In the genomic region with DNA sequence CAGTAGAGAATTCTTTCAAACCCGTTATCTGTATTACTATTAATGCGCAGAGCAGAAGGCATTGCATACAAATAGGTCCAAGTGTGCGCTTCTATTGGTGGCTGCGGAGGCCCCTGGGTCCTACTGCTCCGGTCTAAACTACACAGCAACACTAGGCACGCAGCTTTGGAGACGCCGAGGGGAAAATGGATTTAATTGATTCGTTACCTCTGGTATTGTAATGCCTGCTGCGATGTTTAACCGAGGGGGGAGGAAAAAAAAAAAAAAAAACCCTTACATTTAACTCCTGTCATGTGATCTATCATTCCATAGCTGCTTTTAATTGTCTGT, we compare ENCODE assay signal across 10 cellular contexts. TPM values are rescaled to one million over a fixed set of nuclear protein-coding genes. Genes with fewer than 3 reads are reported as not detected.
DNase-seq lines count a peak whose midpoint lies in the region; ATAC-seq and TF ChIP-seq lines count a peak whose summit lies in the region.
"Had no signal": no experiment of that assay in that cellular context is flagged by ENCODE, and none has a peak within 500 bp of the region (broad histone marks: within the 10 kb centered on the region; RNA-seq: fewer than 3 reads in every experiment).

A gene (minus strand): TSS at position 46 of the 330 bp plus-strand sequence.

- CTCF ChIA-PET in AG04450 (lab: Charles Lee) (no interaction called here), PC-9 (lab: Charles Lee) (no interaction called here)

- H3K4me2 ChIP-seq in PC-9, result no peak within 1 kb of the TSS

- no peak within 1 kb of the TSS for H3K4me3 Mint-ChIP-seq in T-helper 2 cell treated with Interferon-gamma antibody and Interleukin-4, amounts not matched to agents 5 μg/mL and 100 μg/mL, for 36 hours

- H4K20me1 ChIP-seq in PC-9 (ENCODE audit: insufficient read depth), result no peaks in the 10 kb centered on the region

- H3K27ac ChIP-seq in AG04450 (ENCODE audit: low read depth, low read length), result no peak within 1 kb of the TSS
- H3K27ac ChIP-seq in PC-9, result no peak within 1 kb of the TSS
- no peak within 1 kb of the TSS for H3K27ac ChIP-seq in esophagus squamous epithelium

- intact Hi-C loops in PC-9 (cut with micrococcal nuclease; ENCODE audit: unreplicated experiment), result no loop called here
- intact Hi-C loops in esophagus squamous epithelium (cut with DNase I), result no loop called here

- no peak for TF ChIP-seq POLR2A in esophagus squamous epithelium (IDR thresholded peaks at IDR 0.05)

- DNase-seq in AG04450 (ENCODE audit: low read depth, low spot score) (no peak), PC-9 (no peak), esophagus squamous epithelium (lab: John Stamatoyannopoulos, UW) (no peak), occipital lobe (lab: John Stamatoyannopoulos, UW) (no peak), globus pallidus (ENCODE audit: low spot score) (no peak)
- no peak for DNase-seq in T-helper 2 cell treated with Interferon-gamma antibody and Interleukin-4, amounts not matched to agents 5 μg/mL and 100 μg/mL, for 36 hours (ENCODE audit: low spot score)
- DNase-seq in stimulated activated naive CD4-positive, alpha-beta T cell (lab: John Stamatoyannopoulos, UW), result no peak
- DNase-seq: RPMI8226; stimulated activated CD4-positive, alpha-beta T cell treated with anti-CD3 and anti-CD28 coated beads, Interleukin-1b, Interleukin-23, amount 100 ng/mL, for 48 hours had no signal

- no peak within 1 kb of the TSS for H3K27ac Mint-ChIP-seq in T-helper 2 cell treated with Interferon-gamma antibody and Interleukin-4, amounts not matched to agents 5 μg/mL and 100 μg/mL, for 36 hours

- peaks cover 5% of the 10 kb centered on the region; the same call in 1 of the 2 replicates for H3F3A ChIP-seq in PC-9 (ENCODE audit: insufficient read depth, low read depth)

- H3K4me3 ChIP-seq in AG04450 (ENCODE audit: low read depth, low read length) (no peak within 1 kb of the TSS), PC-9 (no peak within 1 kb of the TSS), esophagus squamous epithelium (peak within 1 kb of the TSS in 1 of 4 donors; percentile 25)

- POLR2A ChIA-PET in AG04450 (lab: Yijun Ruan, JAX) (no interaction called here), PC-9 (lab: Charles Lee; ENCODE audit: unreplicated experiment) (no interaction called here)

- no TSS peak for BruUV-seq in PC-9 (replicated peaks; lab: Mats Ljungman, UMichigan)

- 5 to 14% methylated on average over 11 of the region's 11 CpGs for WGBS in esophagus squamous epithelium, 2 donors

- H3K36me3 ChIP-seq in PC-9 (ENCODE audit: low read depth) (no peaks in the 10 kb centered on the region), esophagus squamous epithelium (no peaks in the 10 kb centered on the region)

- H3K4me1 ChIP-seq in PC-9 (replicated peaks; ENCODE audit: insufficient read depth) (no peaks in the 10 kb centered on the region), esophagus squamous epithelium (peaks cover 0 to 16% (median 0%) of the 10 kb centered on the region in 3 donors)

- no peaks in the 10 kb centered on the region for H3K36me3 Mint-ChIP-seq in T-helper 2 cell treated with Interferon-gamma antibody and Interleukin-4, amounts not matched to agents 5 μg/mL and 100 μg/mL, for 36 hours (ENCODE audit: low read depth)

- no peak for ATAC-seq in HG03045 (IDR thresholded peaks at IDR 0.05; ENCODE audit: unreplicated experiment)

- H3K9me3 ChIP-seq in AG04450 (ENCODE audit: control insufficient read depth, insufficient read depth, low read length) (no peaks in the 10 kb centered on the region; the same call in 1 of the 2 replicates), PC-9 (ENCODE audit: insufficient read depth, low read depth) (no peaks in the 10 kb centered on the region), esophagus squamous epithelium (no peaks in the 10 kb centered on the region)

- no peak within 1 kb of the TSS for H2AFZ ChIP-seq in PC-9

- no peaks in the 10 kb centered on the region for H3K9me2 ChIP-seq in PC-9 (ENCODE audit: insufficient read depth)

- H3K9me3 Mint-ChIP-seq in T-helper 2 cell treated with Interferon-gamma antibody and Interleukin-4, amounts not matched to agents 5 μg/mL and 100 μg/mL, for 36 hours, result peaks cover 13% of the 10 kb centered on the region

- H3K27me3 ChIP-seq in AG04450 (ENCODE audit: control insufficient read depth, insufficient read depth, low read length) (peaks cover 15% of the 10 kb centered on the region), PC-9 (ENCODE audit: insufficient read depth, low read depth) (no peaks in the 10 kb centered on the region), esophagus squamous epithelium (peaks cover 0 to 38% (median 0%) of the 10 kb centered on the region in 4 donors)

- no peaks in the 10 kb centered on the region for H3K4me1 Mint-ChIP-seq in T-helper 2 cell treated with Interferon-gamma antibody and Interleukin-4, amounts not matched to agents 5 μg/mL and 100 μg/mL, for 36 hours (ENCODE audit: low read depth)

- H3K79me2 ChIP-seq in PC-9 (ENCODE audit: low read depth), result no peaks in the 10 kb centered on the region

- H3K27me3 Mint-ChIP-seq in T-helper 2 cell treated with Interferon-gamma antibody and Interleukin-4, amounts not matched to agents 5 μg/mL and 100 μg/mL, for 36 hours (ENCODE audit: low read depth), result no peaks in the 10 kb centered on the region

- TF ChIP-seq CTCF in AG04450 (IDR thresholded peaks at IDR 0.05; ENCODE audit: low read depth, low read length) (no peak), PC-9 (conservative IDR thresholded peaks at IDR 0.05) (no peak), esophagus squamous epithelium (IDR thresholded peaks at IDR 0.05) (no peak)

RNA-seq across cellular contexts. Expression of the gene that starts here (rescaled TPM):
- 61.6 and 66.0 TPM in 2 replicates for polyA plus RNA-seq in AG04450 (2011; rRNA removed)
- 112 and 123 TPM in 2 replicates for polyA minus RNA-seq in AG04450 (2011; rRNA and poly(A)+ RNA removed)
- total RNA-seq in PC-9 (2021) (13.8 and 17.5 TPM in 2 replicates), esophagus squamous epithelium (10 to 100 TPM; 25.0 to 42.6 (median 35.7) TPM), occipital lobe (156 TPM)
